ENCODE assay signal across 1 cellular context in genomic region chr14:103621860-103622259, GRCh38.
TF ChIP-seq lines count a peak whose summit lies in the region.

No MANE protein-coding gene starts in this region.

TF ChIP-seq in GM12878, 131 proteins besides CTCF, POLR2A, EP300 and RAD21 (continued from another document):
- TF ChIP-seq, protein P1, sequence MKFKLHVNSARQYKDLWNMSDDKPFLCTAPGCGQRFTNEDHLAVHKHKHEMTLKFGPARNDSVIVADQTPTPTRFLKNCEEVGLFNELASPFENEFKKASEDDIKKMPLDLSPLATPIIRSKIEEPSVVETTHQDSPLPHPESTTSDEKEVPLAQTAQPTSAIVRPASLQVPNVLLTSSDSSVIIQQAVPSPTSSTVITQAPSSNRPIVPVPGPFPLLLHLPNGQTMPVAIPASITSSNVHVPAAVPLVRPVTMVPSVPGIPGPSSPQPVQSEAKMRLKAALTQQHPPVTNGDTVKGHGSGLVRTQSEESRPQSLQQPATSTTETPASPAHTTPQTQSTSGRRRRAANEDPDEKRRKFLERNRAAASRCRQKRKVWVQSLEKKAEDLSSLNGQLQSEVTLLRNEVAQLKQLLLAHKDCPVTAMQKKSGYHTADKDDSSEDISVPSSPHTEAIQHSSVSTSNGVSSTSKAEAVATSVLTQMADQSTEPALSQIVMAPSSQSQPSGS (IDR thresholded peaks at IDR 0.05; ENCODE audit: low read length): no peak
